In the genomic region with DNA sequence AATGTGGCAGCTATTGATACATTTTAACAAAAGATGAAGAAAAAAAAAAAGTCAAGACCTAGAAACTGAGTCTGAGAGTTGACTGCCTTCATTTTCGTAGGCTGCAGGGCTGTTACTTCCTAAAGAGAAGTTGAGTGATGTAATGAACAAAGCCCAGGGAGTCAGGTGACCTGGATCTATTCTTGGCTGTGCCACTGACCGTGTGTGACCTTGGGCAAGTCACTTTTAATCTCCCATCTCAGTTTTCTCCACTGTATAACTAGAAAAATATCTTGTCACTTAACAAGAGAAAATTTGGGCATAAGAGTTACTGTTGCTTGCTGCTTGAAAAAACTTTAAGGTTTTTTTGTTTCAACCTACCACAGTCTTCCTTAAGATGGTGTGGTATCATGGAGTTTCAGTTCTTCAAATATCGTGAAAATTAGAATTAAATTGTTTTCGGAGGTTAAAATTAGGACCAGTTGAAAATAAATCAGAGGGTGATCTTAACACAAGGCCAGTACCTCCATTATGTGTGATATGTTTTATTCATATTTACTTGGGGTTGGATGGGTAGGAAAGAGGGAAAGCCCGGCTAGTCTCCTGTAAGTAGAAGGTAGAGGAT, we compare ENCODE assay signal across 15 cellular contexts. TPM values are rescaled to one million over a fixed set of nuclear protein-coding genes. Genes with fewer than 3 reads are reported as not detected.
DNase-seq lines count a peak whose midpoint lies in the region; ATAC-seq and TF ChIP-seq lines count a peak whose summit lies in the region.
"Had no signal": no experiment of that assay in that cellular context is flagged by ENCODE, and none has a peak within 500 bp of the region (broad histone marks: within the 10 kb centered on the region; RNA-seq: fewer than 3 reads in every experiment).

No MANE protein-coding gene starts in this region.

- peaks cover under 1% of the 10 kb centered on the region for H3K4me1 Mint-ChIP-seq in activated CD8-positive, alpha-beta T cell treated with anti-CD3 and anti-CD28 coated beads for 36 hours (ENCODE audit: low read depth)
- H3K4me1 Mint-ChIP-seq: stimulated activated naive CD8-positive, alpha-beta T cell treated with anti-CD3 and anti-CD28 coated beads, Interleukin-15, amount 100 ng/mL, for 72 hours had no signal

- H3K27ac Mint-ChIP-seq in activated CD8-positive, alpha-beta T cell treated with anti-CD3 and anti-CD28 coated beads for 36 hours: no peak overlapping the region
- H3K27ac Mint-ChIP-seq: activated naive CD4-positive, alpha-beta T cell treated with anti-CD3 and anti-CD28 coated beads, Interleukin-2, amount 10 ng/mL, durations not matched to agents 7 days and 5 days; CD4-positive, CD25-positive, alpha-beta regulatory T cell; stimulated activated naive CD8-positive, alpha-beta T cell treated with anti-CD3 and anti-CD28 coated beads, Interleukin-15, amount 100 ng/mL, for 72 hours had no signal

- H3K27me3 Mint-ChIP-seq in activated CD8-positive, alpha-beta T cell treated with anti-CD3 and anti-CD28 coated beads for 36 hours: peaks cover 21% of the 10 kb centered on the region

- intact Hi-C loops in activated CD8-positive, alpha-beta T cell treated with anti-CD3 and anti-CD28 coated beads for 36 hours (cut with micrococcal nuclease): no loop called here

- ATAC-seq in GM18511 (IDR thresholded peaks at IDR 0.05; ENCODE audit: unreplicated experiment) (peak; percentile 69), HG02623 (IDR thresholded peaks at IDR 0.05; ENCODE audit: unreplicated experiment) (peak; percentile 47)
- no peak for ATAC-seq in activated CD8-positive, alpha-beta T cell treated with anti-CD3 and anti-CD28 coated beads for 36 hours
- ATAC-seq: gastroesophageal sphincter; stimulated activated naive CD8-positive, alpha-beta T cell treated with anti-CD3 and anti-CD28 coated beads, Interleukin-15, amount 100 ng/mL, for 72 hours had no signal

- no peak for TF ChIP-seq CTCF in activated CD8-positive, alpha-beta T cell treated with anti-CD3 and anti-CD28 coated beads for 36 hours (IDR thresholded peaks at IDR 0.05)

- CTCF ChIA-PET in activated CD8-positive, alpha-beta T cell treated with anti-CD3 and anti-CD28 coated beads for 36 hours (lab: Charles Lee): no interaction called here

- no peaks in the 10 kb centered on the region for H3K36me3 Mint-ChIP-seq in activated CD8-positive, alpha-beta T cell treated with anti-CD3 and anti-CD28 coated beads for 36 hours (ENCODE audit: low read depth)
- H3K36me3 Mint-ChIP-seq: activated naive CD4-positive, alpha-beta T cell treated with anti-CD3 and anti-CD28 coated beads, Interleukin-2, amount 10 ng/mL, durations not matched to agents 7 days and 5 days; CD4-positive, CD25-positive, alpha-beta regulatory T cell had no signal

- no peaks in the 10 kb centered on the region for H3K9me3 Mint-ChIP-seq in activated CD8-positive, alpha-beta T cell treated with anti-CD3 and anti-CD28 coated beads for 36 hours
- H3K9me3 Mint-ChIP-seq: activated naive CD4-positive, alpha-beta T cell treated with anti-CD3 and anti-CD28 coated beads, Interleukin-2, amount 10 ng/mL, durations not matched to agents 7 days and 5 days; stimulated activated naive CD8-positive, alpha-beta T cell treated with anti-CD3 and anti-CD28 coated beads, Interleukin-15, amount 100 ng/mL, for 72 hours had no signal

- no peak overlapping the region for H3K4me3 Mint-ChIP-seq in activated CD8-positive, alpha-beta T cell treated with anti-CD3 and anti-CD28 coated beads for 36 hours
- H3K4me3 Mint-ChIP-seq: activated naive CD4-positive, alpha-beta T cell treated with anti-CD3 and anti-CD28 coated beads, Interleukin-2, amount 10 ng/mL, durations not matched to agents 7 days and 5 days; CD4-positive, CD25-positive, alpha-beta regulatory T cell; stimulated activated naive CD8-positive, alpha-beta T cell treated with anti-CD3 and anti-CD28 coated beads, Interleukin-15, amount 100 ng/mL, for 72 hours had no signal

- DNase-seq in NAMALWA (ENCODE audit: low spot score) (peak; percentile 70), medulla oblongata (ENCODE audit: extremely low spot score) (peak; percentile 51), NCI-H446 treated with DMSO at 0.1 percent for 48 hours (lab: John Stamatoyannopoulos, UW) (no peak), iPS-NIHi11 (ENCODE audit: low spot score) (no peak)
- no peak for DNase-seq in activated CD8-positive, alpha-beta T cell treated with anti-CD3 and anti-CD28 coated beads for 36 hours
- no peak for DNase-seq in NK-92 treated with Interleukin-12 subunit alpha and Interleukin-12 subunit beta, amount 100 ng/mL, for 24 hours (lab: John Stamatoyannopoulos, UW)
- DNase-seq: activated naive CD4-positive, alpha-beta T cell treated with anti-CD3 and anti-CD28 coated beads, Interleukin-2, amount 10 ng/mL, durations not matched to agents 7 days and 5 days; CD4-positive, CD25-positive, alpha-beta regulatory T cell; NCI-H1092; NCI-H2227 treated with DMSO at 0.1 percent for 48 hours; stimulated activated naive CD8-positive, alpha-beta T cell treated with anti-CD3 and anti-CD28 coated beads, Interleukin-15, amount 100 ng/mL, for 72 hours; T1000 had no signal

- POLR2A ChIA-PET in activated CD8-positive, alpha-beta T cell treated with anti-CD3 and anti-CD28 coated beads for 36 hours (lab: Charles Lee): no interaction called here

RNA-seq across cellular contexts. Expression of a gene that starts 5.8 kb away (rescaled TPM):
- under 1 TPM in 1 of 2 experiments, not detected in 1; 0.07 TPM for total RNA-seq in activated CD8-positive, alpha-beta T cell treated with anti-CD3 and anti-CD28 coated beads for 36 hours

Comparison
In these comparisons a context has a peak if more than half of its experiments do, and no peak if none do; other contexts are left out.
1. DNase-seq: peak in NAMALWA (single experiment) and medulla oblongata (single experiment); none in NCI-H446 treated with DMSO at 0.1 percent for 48 hours (single experiment), activated CD8-positive, alpha-beta T cell treated with anti-CD3 and anti-CD28 coated beads for 36 hours (single experiment), iPS-NIHi11 (single experiment) and NK-92 treated with Interleukin-12 subunit alpha and Interleukin-12 subunit beta, amount 100 ng/mL, for 24 hours (single experiment).